8 cellular contexts compared by ENCODE assay signal in genomic region chr12:42588981-42589464, GRCh38. TPM values are rescaled to one million over a fixed set of nuclear protein-coding genes. Genes with fewer than 3 reads are reported as not detected.
DNase-seq lines count a peak whose midpoint lies in the region; ATAC-seq lines count a peak whose summit lies in the region.

No MANE protein-coding gene starts in this region.

- H3K9me3 ChIP-seq in BLaER1 (no peaks in the 10 kb centered on the region), endocrine pancreas (ENCODE audit: control insufficient read depth, low read length) (no peaks in the 10 kb centered on the region), aorta (ENCODE audit: control insufficient read depth, low read length) (no peaks in the 10 kb centered on the region)

- H3K27ac ChIP-seq in BLaER1 (no peak overlapping the region), aorta (ENCODE audit: low read depth in 1 of 2, low read length in 2 of 2) (no peak overlapping the region)

- intact Hi-C loops in aorta (cut with DNase I) = loop anchor here in 1 of 2 donors (5.0 kb wide), 1 partner anchor 153 kb away; no protein-coding TSS in a partner anchor

- H3K4me3 ChIP-seq in BLaER1 (peak overlapping the region; percentile 78), endocrine pancreas (ENCODE audit: control insufficient read depth, insufficient read depth, low read length) (no peak overlapping the region), aorta (ENCODE audit: low read length in 2 of 2) (peak overlapping the region; percentile 63 to 84)

- WGBS in aorta, 2 donors = 1 to 2% methylated on average over 32 to 38 of the region's 38 CpGs

- peaks cover 39% of the 10 kb centered on the region for H3K27me3 ChIP-seq in BLaER1
- H3K27me3 ChIP-seq in endocrine pancreas (ENCODE audit: control insufficient read depth, insufficient read depth, low read length) = peaks cover 2% of the 10 kb centered on the region
- no peaks in the 10 kb centered on the region for H3K27me3 ChIP-seq in aorta (ENCODE audit: control insufficient read depth in 1 of 2, insufficient read depth in 2 of 2, low read length in 1 of 2)

- H3K36me3 ChIP-seq in BLaER1 (no peaks in the 10 kb centered on the region), endocrine pancreas (ENCODE audit: control insufficient read depth, insufficient read depth, low read length) (no peaks in the 10 kb centered on the region), aorta (ENCODE audit: control insufficient read depth in 1 of 2, insufficient read depth in 2 of 2, low read length in 1 of 2) (no peaks in the 10 kb centered on the region)

- ATAC-seq in GM19023 (IDR thresholded peaks at IDR 0.05; ENCODE audit: unreplicated experiment) (peak; percentile 28), HG03139 (IDR thresholded peaks at IDR 0.05; ENCODE audit: unreplicated experiment) (peak; percentile 34), aorta (ENCODE audit: low FRiP score) (peak; percentile 57)

- peak overlapping the region; percentile 100 for H3K4me2 ChIP-seq in BLaER1

- DNase-seq in SK-N-DZ (ENCODE audit: low spot score) (peak; percentile 71), mucosa of gallbladder (ENCODE audit: low spot score) (peak; percentile 13), aorta (peak in 1 of 2 donors; percentile 80), OCI-M2 (lab: John Stamatoyannopoulos, UW; ENCODE audit: unreplicated experiment) (no peak)

- no peaks in the 10 kb centered on the region for H4K20me1 ChIP-seq in BLaER1

- peaks cover 11% of the 10 kb centered on the region; the same call in 1 of the 2 replicates for H3K4me1 ChIP-seq in BLaER1
- no peaks in the 10 kb centered on the region for H3K4me1 ChIP-seq in endocrine pancreas (ENCODE audit: control insufficient read depth, insufficient read depth, low read length)
- no peaks in the 10 kb centered on the region for H3K4me1 ChIP-seq in aorta (ENCODE audit: control insufficient read depth in 1 of 2, insufficient read depth in 2 of 2, low read length in 2 of 2)

- H3K9ac ChIP-seq in BLaER1 (peak overlapping the region; percentile 74), endocrine pancreas (ENCODE audit: control insufficient read depth, insufficient read depth, low read length) (peak overlapping the region; percentile 19)

RNA-seq across cellular contexts. Expression of gene PRICKLE1, which starts 0.5 kb away (rescaled TPM):
- 1.2 and 3.7 TPM in 2 replicates for polyA plus RNA-seq in SK-N-DZ (2014; cell fraction: cytosol; rRNA removed)
- 0.53 and 1.3 TPM in 2 replicates for polyA plus RNA-seq in SK-N-DZ (2014; cell fraction: nucleus; rRNA removed)
- total RNA-seq in mucosa of gallbladder (32.8 TPM), aorta (10 to 100 TPM; 19.3 to 34.9 TPM)
- polyA plus RNA-seq in aorta = 10 to 100 TPM in 1 of 2 donors, under 1 TPM in 1; 0.50 to 10.3 TPM
